In the genomic region with DNA sequence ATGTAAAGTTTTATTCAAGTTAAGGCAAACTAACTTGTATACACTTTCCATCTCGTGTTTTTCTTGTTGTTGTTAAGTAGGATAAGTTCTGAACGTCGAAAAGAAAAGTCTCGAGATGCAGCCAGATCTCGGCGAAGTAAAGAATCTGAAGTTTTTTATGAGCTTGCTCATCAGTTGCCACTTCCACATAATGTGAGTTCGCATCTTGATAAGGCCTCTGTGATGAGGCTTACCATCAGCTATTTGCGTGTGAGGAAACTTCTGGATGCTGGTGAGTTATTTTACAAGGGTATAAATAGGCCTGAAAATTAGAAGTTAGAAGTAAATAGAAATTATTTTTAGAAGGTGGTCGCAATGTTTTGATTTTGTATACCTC, we compare ENCODE assay signal across 11 cellular contexts. TPM values are rescaled to one million over a fixed set of nuclear protein-coding genes. Genes with fewer than 3 reads are reported as not detected.
A peak's percentile ranks its signal among the peaks of the same experiment; 100 is the strongest.
DNase-seq lines count a peak whose midpoint lies in the region; ATAC-seq and TF ChIP-seq lines count a peak whose summit lies in the region.
"Had no signal": no experiment of that assay in that cellular context is flagged by ENCODE, and none has a peak within 500 bp of the region (broad histone marks: within the 10 kb centered on the region; RNA-seq: fewer than 3 reads in every experiment).

No MANE protein-coding gene starts in this region.

- no peak for DNase-seq in mucosa of descending colon
- no peak for DNase-seq in NCI-H69 (lab: John Stamatoyannopoulos, UW)
- DNase-seq in AG20443 (ENCODE audit: low spot score) = no peak
- DNase-seq: Calu3, NCI-H187 treated with DMSO at 0.1 percent for 48 hours, nephron progenitor cell had no signal

- H3K4me2 ChIP-seq in BLaER1 treated with 17β-estradiol and CSF1 and Interleukin-3, amounts not matched to agents 10 nM and 100 nM = peak overlapping the region; percentile 56 to 93 (median 77); a peak in 20 of 22 replicates

- H3K4me1 ChIP-seq in BLaER1 treated with 17β-estradiol and CSF1 and Interleukin-3, amounts not matched to agents 10 nM and 100 nM = peaks cover 47 to 97% (median 57%) of the 10 kb centered on the region in 10 experiments
- H3K4me1 ChIP-seq in HEK293 (ENCODE audit: control insufficient read depth, insufficient read depth, low read length) (peaks cover 32% of the 10 kb centered on the region), mucosa of descending colon (ENCODE audit: low read depth) (peaks cover 20% of the 10 kb centered on the region)

- intact Hi-C loops in mucosa of descending colon (cut with DNase I, micrococcal nuclease) = loop anchor here in 1 of 2 donors (10.0 kb wide), 1 partner anchor 255 kb away; no protein-coding TSS in a partner anchor

- H3K27ac Mint-ChIP-seq in activated naive CD8-positive, alpha-beta T cell = peak overlapping the region; percentile 72

- H3K27ac ChIP-seq in BLaER1 treated with 17β-estradiol and CSF1 and Interleukin-3, amounts not matched to agents 10 nM and 100 nM = peak overlapping the region; percentile 4 to 55 (median 36); a peak in 20 of 22 replicates
- H3K27ac ChIP-seq in HEK293 (ENCODE audit: extremely low read depth, low read depth, low read length) = no peak overlapping the region

- peak overlapping the region in 9 of 11 experiments; percentile 15 to 71 (median 51); a peak in 13 of 22 replicates for H3K9ac ChIP-seq in BLaER1 treated with 17β-estradiol and CSF1 and Interleukin-3, amounts not matched to agents 10 nM and 100 nM

- H3K9me3 ChIP-seq in BLaER1 treated with 17β-estradiol and CSF1 and Interleukin-3, amounts not matched to agents 10 nM and 100 nM (replicated peaks in 1 of 11) = no peaks in the 10 kb centered on the region
- H3K9me3 ChIP-seq in HEK293 (ENCODE audit: control insufficient read depth, insufficient read depth, low read depth, low read length) = no peaks in the 10 kb centered on the region
- H3K9me3 ChIP-seq in mucosa of descending colon = no peaks in the 10 kb centered on the region

- peaks cover 45 to 74% (median 54%) of the 10 kb centered on the region in 11 experiments for H3K36me3 ChIP-seq in BLaER1 treated with 17β-estradiol and CSF1 and Interleukin-3, amounts not matched to agents 10 nM and 100 nM
- H3K36me3 ChIP-seq in HEK293 (ENCODE audit: control insufficient read depth in 2 of 2, insufficient read depth in 1 of 2, low read length in 2 of 2) = peaks cover 36 to 41% of the 10 kb centered on the region in 2 experiments
- no peaks in the 10 kb centered on the region for H3K36me3 ChIP-seq in mucosa of descending colon (ENCODE audit: low read depth)

- ATAC-seq in mucosa of descending colon (peak; percentile 29), GM21717 (IDR thresholded peaks at IDR 0.05; ENCODE audit: unreplicated experiment) (no peak), HG03139 (IDR thresholded peaks at IDR 0.05; ENCODE audit: unreplicated experiment) (no peak)

- no peaks in the 10 kb centered on the region for H3K9me3 Mint-ChIP-seq in activated naive CD8-positive, alpha-beta T cell (ENCODE audit: low read depth)
- H3K9me3 Mint-ChIP-seq: nephron progenitor cell had no signal

- no peak for TF ChIP-seq CTCF in HEK293 (tag by site-specific recombination; IDR thresholded peaks at IDR 0.05)
- no peak for TF ChIP-seq CTCF in mucosa of descending colon (IDR thresholded peaks at IDR 0.05)

- peaks cover 83 to 100% (median 100%) of the 10 kb centered on the region in 11 experiments for H4K20me1 ChIP-seq in BLaER1 treated with 17β-estradiol and CSF1 and Interleukin-3, amounts not matched to agents 10 nM and 100 nM

- CTCF ChIA-PET in HEK293 (lab: Yijun Ruan, JAX) = interaction anchor here (0.6 to 2.5 kb wide), 6 partner anchors 9 to 244 kb away, joined by 3 to 11 read pairs (median 3); no protein-coding TSS in a partner anchor

- H3K4me3 Mint-ChIP-seq in activated naive CD8-positive, alpha-beta T cell = peak overlapping the region; percentile 71
- H3K4me3 Mint-ChIP-seq: nephron progenitor cell had no signal

- H3K36me3 Mint-ChIP-seq in activated naive CD8-positive, alpha-beta T cell = peaks cover 16% of the 10 kb centered on the region

- peaks cover 76% of the 10 kb centered on the region for H3K4me1 Mint-ChIP-seq in activated naive CD8-positive, alpha-beta T cell (ENCODE audit: low read depth)

- POLR2A ChIA-PET in HEK293 (lab: Yijun Ruan, JAX) = no interaction called here

- no peaks in the 10 kb centered on the region for H3K27me3 Mint-ChIP-seq in activated naive CD8-positive, alpha-beta T cell

- H3K27me3 ChIP-seq in BLaER1 treated with 17β-estradiol and CSF1 and Interleukin-3, amounts not matched to agents 10 nM and 100 nM = no peaks in the 10 kb centered on the region

- peak overlapping the region in 4 of 10 experiments; percentile 12 to 35 (median 28); a peak in 5 of 20 replicates for H3K4me3 ChIP-seq in BLaER1 treated with 17β-estradiol and CSF1 and Interleukin-3, amounts not matched to agents 10 nM and 100 nM
- H3K4me3 ChIP-seq in HEK293 (ENCODE audit: low read depth, low read length) (no peak overlapping the region), mucosa of descending colon (no peak overlapping the region)

TF ChIP-seq in HEK293, 187 proteins besides CTCF, POLR2A, EP300 and RAD21 (continues in another document):
- TF ChIP-seq ZSCAN23 (tag by site-specific recombination; IDR thresholded peaks at IDR 0.05) (no peak), ZNF830 (tag by site-specific recombination; IDR thresholded peaks at IDR 0.05; ENCODE audit: low read depth) (no peak), ZBTB1 (tag by site-specific recombination; IDR thresholded peaks at IDR 0.05) (no peak), ZNF10 (tag by site-specific recombination; IDR thresholded peaks at IDR 0.05) (peak; percentile 66; the same call in 1 of the 2 replicates), ZNF175 (tag by site-specific recombination; IDR thresholded peaks at IDR 0.05) (no peak), PRDM2 (tag by site-specific recombination; IDR thresholded peaks at IDR 0.05; ENCODE audit: borderline replicate concordance) (no peak), KLF16 (tag by site-specific recombination; IDR thresholded peaks at IDR 0.05) (no peak)
- TF ChIP-seq, protein P1, sequence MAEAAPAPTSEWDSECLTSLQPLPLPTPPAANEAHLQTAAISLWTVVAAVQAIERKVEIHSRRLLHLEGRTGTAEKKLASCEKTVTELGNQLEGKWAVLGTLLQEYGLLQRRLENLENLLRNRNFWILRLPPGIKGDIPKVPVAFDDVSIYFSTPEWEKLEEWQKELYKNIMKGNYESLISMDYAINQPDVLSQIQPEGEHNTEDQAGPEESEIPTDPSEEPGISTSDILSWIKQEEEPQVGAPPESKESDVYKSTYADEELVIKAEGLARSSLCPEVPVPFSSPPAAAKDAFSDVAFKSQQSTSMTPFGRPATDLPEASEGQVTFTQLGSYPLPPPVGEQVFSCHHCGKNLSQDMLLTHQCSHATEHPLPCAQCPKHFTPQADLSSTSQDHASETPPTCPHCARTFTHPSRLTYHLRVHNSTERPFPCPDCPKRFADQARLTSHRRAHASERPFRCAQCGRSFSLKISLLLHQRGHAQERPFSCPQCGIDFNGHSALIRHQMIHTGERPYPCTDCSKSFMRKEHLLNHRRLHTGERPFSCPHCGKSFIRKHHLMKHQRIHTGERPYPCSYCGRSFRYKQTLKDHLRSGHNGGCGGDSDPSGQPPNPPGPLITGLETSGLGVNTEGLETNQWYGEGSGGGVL (tag by site-specific recombination; IDR thresholded peaks at IDR 0.05) = no peak

RNA-seq across cellular contexts. Expression of gene HIF1A, which starts 25.0 kb away (rescaled TPM):
- total RNA-seq in mucosa of descending colon = 100 to 1,000 TPM in 1 of 3 donors, 10 to 100 TPM in 2; 66.9 to 112 (median 71.6) TPM

RNA-seq across cellular contexts. Expression of gene SNAPC1, which starts 41.9 kb away (rescaled TPM):
- 1 to 10 TPM; 2.0 to 4.8 (median 2.5) TPM for total RNA-seq in mucosa of descending colon
